Comparison of ENCODE assay signal across 9 cellular contexts in the genomic region with DNA sequence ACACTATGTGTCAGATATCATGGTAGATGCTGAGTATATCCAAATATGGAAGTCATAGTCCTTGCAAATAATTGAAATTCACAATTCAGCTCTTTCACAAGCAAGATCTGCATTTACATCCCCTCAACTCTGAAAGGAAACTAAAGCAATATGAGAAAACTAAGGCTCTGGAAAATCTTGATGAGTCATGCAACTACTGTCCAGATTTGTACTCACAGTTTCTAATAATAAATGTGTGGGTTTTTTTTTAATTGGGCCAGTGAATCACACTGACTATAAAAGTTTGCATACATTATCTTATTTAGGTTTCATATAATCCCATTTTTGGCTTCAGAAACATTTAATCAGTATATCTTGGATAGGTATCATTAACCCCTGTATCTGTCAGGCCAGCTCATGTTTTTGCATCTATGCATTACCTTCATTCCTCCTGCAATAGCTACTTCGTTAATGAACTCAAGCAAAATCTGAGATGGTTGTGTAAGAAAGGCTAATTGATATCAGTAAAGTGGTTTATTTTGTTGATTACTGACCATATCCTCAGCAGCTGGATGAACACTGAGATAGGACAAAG. TPM values are rescaled to one million over a fixed set of nuclear protein-coding genes. Genes with fewer than 3 reads are reported as not detected.
DNase-seq lines count a peak whose midpoint lies in the region; ATAC-seq and TF ChIP-seq lines count a peak whose summit lies in the region.
"Had no signal": no experiment of that assay in that cellular context is flagged by ENCODE, and none has a peak within 500 bp of the region (broad histone marks: within the 10 kb centered on the region; RNA-seq: fewer than 3 reads in every experiment).

No MANE protein-coding gene starts in this region.

- CTCF ChIA-PET in activated CD8-positive, alpha-beta T cell treated with anti-CD3 and anti-CD28 coated beads for 36 hours (lab: Charles Lee) = no interaction called here

- H3K4me3 ChIP-seq in choroid plexus epithelial cell (ENCODE audit: low read depth, low read length) = no peak overlapping the region

- ATAC-seq in GM21447 (IDR thresholded peaks at IDR 0.05; ENCODE audit: unreplicated experiment) = peak; percentile 35
- no peak for ATAC-seq in activated CD8-positive, alpha-beta T cell treated with anti-CD3 and anti-CD28 coated beads for 36 hours
- ATAC-seq in effector memory CD8-positive, alpha-beta T cell (replicated peaks) = no peak

- POLR2A ChIA-PET in activated CD8-positive, alpha-beta T cell treated with anti-CD3 and anti-CD28 coated beads for 36 hours (lab: Charles Lee) = no interaction called here

- intact Hi-C loops in activated CD8-positive, alpha-beta T cell treated with anti-CD3 and anti-CD28 coated beads for 36 hours (cut with micrococcal nuclease) = no loop called here

- no peaks in the 10 kb centered on the region for H3K27me3 Mint-ChIP-seq in activated CD8-positive, alpha-beta T cell treated with anti-CD3 and anti-CD28 coated beads for 36 hours
- no peaks in the 10 kb centered on the region for H3K27me3 Mint-ChIP-seq in effector memory CD8-positive, alpha-beta T cell
- H3K27me3 Mint-ChIP-seq: activated naive CD8-positive, alpha-beta T cell treated with anti-CD3 and anti-CD28 coated beads, Interleukin-2, amount 10 ng/mL, durations not matched to agents 7 days and 5 days had no signal

- H3K9me3 Mint-ChIP-seq in activated CD8-positive, alpha-beta T cell treated with anti-CD3 and anti-CD28 coated beads for 36 hours = peaks cover 6% of the 10 kb centered on the region
- peaks cover 3 to 5% of the 10 kb centered on the region in 2 donors for H3K9me3 Mint-ChIP-seq in effector memory CD8-positive, alpha-beta T cell

- H3K4me1 Mint-ChIP-seq in activated CD8-positive, alpha-beta T cell treated with anti-CD3 and anti-CD28 coated beads for 36 hours (ENCODE audit: low read depth) = peaks cover 1% of the 10 kb centered on the region
- no peaks in the 10 kb centered on the region for H3K4me1 Mint-ChIP-seq in effector memory CD8-positive, alpha-beta T cell (ENCODE audit: low read depth in 2 of 2)
- H3K4me1 Mint-ChIP-seq: activated naive CD8-positive, alpha-beta T cell treated with anti-CD3 and anti-CD28 coated beads, Interleukin-2, amount 10 ng/mL, durations not matched to agents 7 days and 5 days had no signal

- no peak for TF ChIP-seq CTCF in choroid plexus epithelial cell (conservative IDR thresholded peaks at IDR 0.05; ENCODE audit: low read depth, low read length)
- TF ChIP-seq CTCF in activated CD8-positive, alpha-beta T cell treated with anti-CD3 and anti-CD28 coated beads for 36 hours (IDR thresholded peaks at IDR 0.05) = no peak

- peak; percentile 78 for DNase-seq in MV-4-11 (lab: John Stamatoyannopoulos, UW)
- peak; percentile 94 for DNase-seq in choroid plexus epithelial cell (ENCODE audit: low read depth)
- DNase-seq in renal cortical epithelial cell (ENCODE audit: low read depth) = peak; percentile 87
- DNase-seq in activated CD8-positive, alpha-beta T cell treated with anti-CD3 and anti-CD28 coated beads for 36 hours = no peak
- DNase-seq in activated CD4-positive, alpha-beta T cell treated with anti-CD3 and anti-CD28 coated beads for 48 hours = no peak
- DNase-seq in NCI-H345 treated with DMSO at 0.1 percent for 48 hours (lab: John Stamatoyannopoulos, UW; ENCODE audit: unreplicated experiment) = no peak
- DNase-seq in effector memory CD8-positive, alpha-beta T cell = no peak
- DNase-seq: activated naive CD8-positive, alpha-beta T cell treated with anti-CD3 and anti-CD28 coated beads, Interleukin-2, amount 10 ng/mL, durations not matched to agents 7 days and 5 days had no signal

- no peak overlapping the region for H3K4me3 Mint-ChIP-seq in activated CD8-positive, alpha-beta T cell treated with anti-CD3 and anti-CD28 coated beads for 36 hours
- H3K4me3 Mint-ChIP-seq in effector memory CD8-positive, alpha-beta T cell = no peak overlapping the region
- H3K4me3 Mint-ChIP-seq: activated naive CD8-positive, alpha-beta T cell treated with anti-CD3 and anti-CD28 coated beads, Interleukin-2, amount 10 ng/mL, durations not matched to agents 7 days and 5 days had no signal

- no peaks in the 10 kb centered on the region for H3K36me3 Mint-ChIP-seq in activated CD8-positive, alpha-beta T cell treated with anti-CD3 and anti-CD28 coated beads for 36 hours (ENCODE audit: low read depth)
- H3K36me3 Mint-ChIP-seq in effector memory CD8-positive, alpha-beta T cell (ENCODE audit: insufficient read depth) = no peaks in the 10 kb centered on the region
- H3K36me3 Mint-ChIP-seq: activated naive CD8-positive, alpha-beta T cell treated with anti-CD3 and anti-CD28 coated beads, Interleukin-2, amount 10 ng/mL, durations not matched to agents 7 days and 5 days had no signal

- no peak overlapping the region for H3K27ac Mint-ChIP-seq in activated CD8-positive, alpha-beta T cell treated with anti-CD3 and anti-CD28 coated beads for 36 hours
- no peak overlapping the region for H3K27ac Mint-ChIP-seq in effector memory CD8-positive, alpha-beta T cell
- H3K27ac Mint-ChIP-seq: activated naive CD8-positive, alpha-beta T cell treated with anti-CD3 and anti-CD28 coated beads, Interleukin-2, amount 10 ng/mL, durations not matched to agents 7 days and 5 days had no signal

RNA-seq across cellular contexts. Expression of a gene that starts 58.7 kb away (rescaled TPM):
- 0.35 and 0.70 TPM in 2 replicates for total RNA-seq in renal cortical epithelial cell
- total RNA-seq in activated CD8-positive, alpha-beta T cell treated with anti-CD3 and anti-CD28 coated beads for 36 hours = not detected
- total RNA-seq: activated naive CD8-positive, alpha-beta T cell treated with anti-CD3 and anti-CD28 coated beads, Interleukin-2, amount 10 ng/mL, durations not matched to agents 7 days and 5 days had no signal

Comparison
In these comparisons a context has a peak if more than half of its experiments do, and no peak if none do; other contexts are left out.
1. DNase-seq: peak in MV-4-11 (single experiment), choroid plexus epithelial cell (single experiment) and renal cortical epithelial cell (single experiment); none in activated CD8-positive, alpha-beta T cell treated with anti-CD3 and anti-CD28 coated beads for 36 hours (single experiment), activated CD4-positive, alpha-beta T cell treated with anti-CD3 and anti-CD28 coated beads for 48 hours (single experiment), NCI-H345 treated with DMSO at 0.1 percent for 48 hours (single experiment) and effector memory CD8-positive, alpha-beta T cell (0 of 3).